ENCODE assay signal across 8 cellular contexts in the genomic region with DNA sequence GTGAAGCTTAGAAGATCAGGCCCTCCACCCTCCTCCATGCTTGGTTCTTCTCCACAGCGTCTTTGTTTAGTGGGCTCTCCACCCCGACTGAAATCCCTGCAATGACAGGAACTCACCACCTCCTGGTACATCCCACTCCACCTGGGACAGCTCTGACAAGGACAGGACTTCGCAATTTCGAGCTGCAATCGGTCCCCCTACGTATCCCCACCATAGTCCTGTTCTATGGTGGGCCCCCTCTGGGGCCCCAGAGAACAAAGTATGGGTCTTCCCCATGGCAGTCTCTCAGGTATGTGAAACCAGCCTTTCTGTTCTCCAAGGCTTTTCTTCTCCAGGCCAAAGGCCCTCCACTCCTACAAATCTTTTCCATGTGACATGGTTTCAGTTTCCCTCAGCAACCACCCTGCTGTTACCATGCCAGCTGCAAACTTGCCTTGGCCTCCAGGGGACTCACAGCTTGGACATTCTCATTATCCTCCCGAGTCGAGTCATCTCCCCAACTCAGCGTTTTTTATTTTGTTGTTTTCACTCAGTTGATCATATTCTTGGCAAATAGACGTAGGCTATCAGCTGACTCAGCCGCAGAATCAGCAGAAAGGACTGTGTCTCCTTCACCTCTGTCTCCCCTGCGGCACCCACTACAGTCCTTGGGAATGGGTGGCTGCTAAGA.
DNase-seq lines count a peak whose midpoint lies in the region; ATAC-seq and TF ChIP-seq lines count a peak whose summit lies in the region.

No MANE protein-coding gene starts in this region.

- no peak overlapping the region for H3K27ac ChIP-seq in mesendoderm (ENCODE audit: low read depth, low read length)

- H3K79me2 ChIP-seq in mesendoderm (ENCODE audit: control insufficient read depth, insufficient read depth, low read length): no peaks in the 10 kb centered on the region

- H3K4me1 ChIP-seq in mesendoderm (ENCODE audit: control insufficient read depth, low read depth, low read length): peaks cover 2% of the 10 kb centered on the region

- H4K5ac ChIP-seq in mesendoderm (ENCODE audit: low read length): no peak overlapping the region

- no peaks in the 10 kb centered on the region for H3K27me3 ChIP-seq in mesendoderm (ENCODE audit: insufficient read depth, low read length, poor library complexity)

- no peaks in the 10 kb centered on the region for H3K36me3 ChIP-seq in mesendoderm (ENCODE audit: control insufficient read depth, insufficient read depth, low read length)

- DNase-seq in Ammon's horn (ENCODE audit: low spot score) (peak; percentile 27), M059J (ENCODE audit: low read depth) (peak; percentile 96), choroid plexus epithelial cell (ENCODE audit: low read depth) (peak; percentile 56), mesendoderm (peak; percentile 67), GM20000 (ENCODE audit: low spot score) (no peak)

- H3K4ac ChIP-seq in mesendoderm (ENCODE audit: low read depth, low read length): no peak overlapping the region

- no peak overlapping the region for H3K56ac ChIP-seq in mesendoderm (ENCODE audit: low read length)

- ATAC-seq in GM18519 (IDR thresholded peaks at IDR 0.05; ENCODE audit: low FRiP score, unreplicated experiment): no peak
- ATAC-seq in HG02678 (IDR thresholded peaks at IDR 0.05; ENCODE audit: unreplicated experiment): no peak
- ATAC-seq in HG03460 (IDR thresholded peaks at IDR 0.05; ENCODE audit: unreplicated experiment): no peak

- H3K79me1 ChIP-seq in mesendoderm (ENCODE audit: low read length): no peaks in the 10 kb centered on the region

- H3K4me3 ChIP-seq in choroid plexus epithelial cell (ENCODE audit: low read depth, low read length): no peak overlapping the region
- no peak overlapping the region for H3K4me3 ChIP-seq in mesendoderm (ENCODE audit: low read length)

- no CpG with 5 or more reads among the region's 12 CpGs for WGBS in mesendoderm (ENCODE audit: extremely low coverage, insufficient coverage, low lambda C conversion rate)

- TF ChIP-seq CTCF in choroid plexus epithelial cell (conservative IDR thresholded peaks at IDR 0.05; ENCODE audit: low read depth, low read length): no peak
- no peak for TF ChIP-seq CTCF in GM20000 (IDR thresholded peaks at IDR 0.05; ENCODE audit: extremely low read depth, missing control alignments)

- H3K23ac ChIP-seq in mesendoderm (ENCODE audit: low read length): no peak overlapping the region

- no peak overlapping the region for H3K4me2 ChIP-seq in mesendoderm (ENCODE audit: low read length)

- no peak overlapping the region for H2AK5ac ChIP-seq in mesendoderm (ENCODE audit: low read length)

- peak overlapping the region; percentile 15 for H3K18ac ChIP-seq in mesendoderm (ENCODE audit: low read length)

- no peak overlapping the region for H2BK15ac ChIP-seq in mesendoderm (replicated peaks; ENCODE audit: low read depth)

- no peak overlapping the region for H3K9ac ChIP-seq in mesendoderm (ENCODE audit: low read length)

- H2BK5ac ChIP-seq in mesendoderm (ENCODE audit: low read length): no peak overlapping the region

- H2BK120ac ChIP-seq in mesendoderm (ENCODE audit: low read depth, low read length): no peak overlapping the region

- H4K8ac ChIP-seq in mesendoderm (ENCODE audit: low read depth, low read length): no peak overlapping the region
